In genomic region chr4:7962609-7963508, GRCh38 we compare ENCODE assay signal across 1 cellular context.
TF ChIP-seq lines count a peak whose summit lies in the region.

No MANE protein-coding gene starts in this region.

TF ChIP-seq in GM12878, 131 proteins besides CTCF, POLR2A, EP300 and RAD21:
- TF ChIP-seq, protein P1, sequence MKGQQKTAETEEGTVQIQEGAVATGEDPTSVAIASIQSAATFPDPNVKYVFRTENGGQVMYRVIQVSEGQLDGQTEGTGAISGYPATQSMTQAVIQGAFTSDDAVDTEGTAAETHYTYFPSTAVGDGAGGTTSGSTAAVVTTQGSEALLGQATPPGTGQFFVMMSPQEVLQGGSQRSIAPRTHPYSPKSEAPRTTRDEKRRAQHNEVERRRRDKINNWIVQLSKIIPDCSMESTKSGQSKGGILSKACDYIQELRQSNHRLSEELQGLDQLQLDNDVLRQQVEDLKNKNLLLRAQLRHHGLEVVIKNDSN (IDR thresholded peaks at IDR 0.05; ENCODE audit: borderline replicate concordance, extremely low read length, insufficient read depth, low read depth, low read length), result peak; percentile 30
- no peak for TF ChIP-seq ATF7 (IDR thresholded peaks at IDR 0.05; ENCODE audit: low read depth)
